9 cellular contexts compared by ENCODE assay signal in genomic region chr1:77976433-77977076, GRCh38. TPM values are rescaled to one million over a fixed set of nuclear protein-coding genes. Genes with fewer than 3 reads are reported as not detected.
DNase-seq lines count a peak whose midpoint lies in the region; ATAC-seq and TF ChIP-seq lines count a peak whose summit lies in the region.
"Had no signal": no experiment of that assay in that cellular context is flagged by ENCODE, and none has a peak within 500 bp of the region (broad histone marks: within the 10 kb centered on the region; RNA-seq: fewer than 3 reads in every experiment).

No MANE protein-coding gene starts in this region.

- no peak for ATAC-seq in psoas muscle
- ATAC-seq in HG03280 (IDR thresholded peaks at IDR 0.05; ENCODE audit: unreplicated experiment), result no peak
- no peak for ATAC-seq in HG03159 (IDR thresholded peaks at IDR 0.05; ENCODE audit: unreplicated experiment)
- ATAC-seq: left colon had no signal

- H3K4me3 ChIP-seq in OCI-LY1 (ENCODE audit: low read depth, low read length, poor library complexity, severe bottlenecking), result peak overlapping the region; percentile 82
- H3K4me3 ChIP-seq in epithelial cell of esophagus (ENCODE audit: low read length), result peak overlapping the region; percentile 91
- peak overlapping the region; percentile 83 for H3K4me3 ChIP-seq in psoas muscle

- no peaks in the 10 kb centered on the region for H3K9me3 ChIP-seq in OCI-LY1 (ENCODE audit: low read length)
- H3K9me3 ChIP-seq in psoas muscle, result no peaks in the 10 kb centered on the region

- H3K9me2 ChIP-seq in OCI-LY1 (ENCODE audit: low read depth, low read length), result no peaks in the 10 kb centered on the region

- 0 out of 2 replicates have a peak, but pooled peaks cover 3% of the 10 kb centered on the region for H3F3A ChIP-seq in OCI-LY1 (ENCODE audit: insufficient read depth, low read length)

- 69 to 75% (median 71%) methylated on average over 13 of the region's 13 CpGs for WGBS in psoas muscle, 3 donors

- H3K27me3 ChIP-seq in OCI-LY1 (ENCODE audit: insufficient read depth, low read length) (no peaks in the 10 kb centered on the region), psoas muscle (ENCODE audit: insufficient read depth in 3 of 3, low read length in 2 of 3) (no peaks in the 10 kb centered on the region)

- H3K36me3 ChIP-seq in OCI-LY1 (ENCODE audit: insufficient read depth, low read length), result peaks cover 56% of the 10 kb centered on the region
- H3K36me3 ChIP-seq in psoas muscle (ENCODE audit: insufficient read depth in 1 of 2, low read depth in 1 of 2), result peaks cover 0 to 3% of the 10 kb centered on the region in 2 donors

- H4K20me1 ChIP-seq in OCI-LY1 (ENCODE audit: insufficient read depth, low read length), result 0 out of 2 replicates have a peak, but pooled peaks cover 5% of the 10 kb centered on the region

- H3K79me2 ChIP-seq in OCI-LY1 (ENCODE audit: insufficient read depth, low read length), result peaks cover 91% of the 10 kb centered on the region

- H3K27ac ChIP-seq in OCI-LY1 (ENCODE audit: low read depth, low read length, poor library complexity, severe bottlenecking) (no peak overlapping the region), psoas muscle (peak overlapping the region; percentile 96)

- H3K4me2 ChIP-seq in OCI-LY1 (ENCODE audit: low read length), result peak overlapping the region; percentile 92

- no peak for TF ChIP-seq CTCF in OCI-LY1 (IDR thresholded peaks at IDR 0.05; ENCODE audit: low read length)
- TF ChIP-seq CTCF in epithelial cell of esophagus (IDR thresholded peaks at IDR 0.05; ENCODE audit: insufficient read depth, low read depth, low read length, missing control alignments), result no peak
- no peak for TF ChIP-seq CTCF in psoas muscle (IDR thresholded peaks at IDR 0.05)

- no peak overlapping the region for H2AFZ ChIP-seq in OCI-LY1 (ENCODE audit: low read length)

- DNase-seq in ELF-1 (ENCODE audit: low read depth, low spot score) (peak; percentile 44), epithelial cell of esophagus (ENCODE audit: low read depth) (no peak), psoas muscle (no peak), C1 segment of cervical spinal cord (lab: John Stamatoyannopoulos, UW) (no peak), NK-92 (lab: John Stamatoyannopoulos, UW; ENCODE audit: unreplicated experiment) (no peak)
- DNase-seq: left colon had no signal

- H3K9ac ChIP-seq in OCI-LY1 (ENCODE audit: low read length), result peak overlapping the region; percentile 93

- peaks cover 43% of the 10 kb centered on the region for H3K4me1 ChIP-seq in OCI-LY1 (ENCODE audit: insufficient read depth, low read length, severe bottlenecking)
- peaks cover 45% of the 10 kb centered on the region for H3K4me1 ChIP-seq in psoas muscle

- intact Hi-C loops in psoas muscle (cut with DNase I), result loop anchor here in 1 of 2 donors (5.0 kb wide), 1 partner anchor 136 kb away; no protein-coding TSS in a partner anchor

RNA-seq across cellular contexts. Expression of gene FUBP1, which starts 2.3 kb away (rescaled TPM):
- 10 to 100 TPM; 48.8 to 72.1 (median 63.7) TPM for total RNA-seq in psoas muscle
- polyA plus RNA-seq in psoas muscle, result 10 to 100 TPM; 24.1 to 50.9 (median 34.9) TPM

RNA-seq across cellular contexts. Expression of gene DNAJB4, which starts 28.2 kb away (rescaled TPM):
- total RNA-seq in psoas muscle, result 100 to 1,000 TPM in 3 of 4 donors, 10 to 100 TPM in 1; 98.8 to 209 (median 146) TPM
- 100 to 1,000 TPM in 1 of 3 donors, 10 to 100 TPM in 2; 34.9 to 175 (median 85.7) TPM for polyA plus RNA-seq in psoas muscle
